26 cellular contexts compared by ENCODE assay signal in the genomic region with DNA sequence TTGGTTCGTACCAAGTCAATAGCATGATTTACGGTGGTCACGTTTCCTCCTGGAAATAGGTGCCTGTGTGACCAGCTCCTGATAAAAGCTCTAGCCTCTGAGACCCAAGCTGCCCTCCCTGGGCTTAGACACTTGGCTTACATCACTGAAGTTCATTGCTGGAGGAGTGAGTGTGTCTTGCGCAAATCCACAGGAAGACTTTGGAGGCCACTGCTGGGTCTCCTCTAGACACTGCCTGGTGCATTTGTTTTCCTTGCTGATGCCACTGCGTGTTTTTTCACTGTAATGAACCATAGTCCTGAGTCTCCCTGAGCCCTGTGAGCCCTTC.
"Had no signal": no experiment of that assay in that cellular context is flagged by ENCODE, and none has a peak within 500 bp of the region (broad histone marks: within the 10 kb centered on the region; RNA-seq: fewer than 3 reads in every experiment).

No MANE protein-coding gene starts in this region.

- H3K36me3 Mint-ChIP-seq: activated CD8-positive, alpha-beta memory T cell treated with anti-CD3 and anti-CD28 coated beads, Interleukin-2, amount 10 ng/mL, durations not matched to agents 7 days and 5 days; activated naive CD8-positive, alpha-beta T cell had no signal

- H3K27ac ChIP-seq: brain microvascular endothelial cell had no signal

- DNase-seq: activated B cell treated with CpG ODN at 0.5 μM for 24 hours; activated CD4-positive, alpha-beta T cell treated with anti-CD3 and anti-CD28 coated beads for 1 hour; activated CD4-positive, alpha-beta T cell treated with anti-CD3 and anti-CD28 coated beads, Interleukin-2, amount 10 ng/mL, durations not matched to agents 24 days and 14 days; activated CD4-positive, alpha-beta T cell treated with anti-CD3 and anti-CD28 coated beads, Interleukin-2, amount 50 U/mL, for 48 hours; activated CD8-positive, alpha-beta memory T cell treated with anti-CD3 and anti-CD28 coated beads, Interleukin-2, amount 10 ng/mL, durations not matched to agents 7 days and 5 days; activated effector memory CD4-positive, alpha-beta T cell treated with Interleukin-2 at 50 U/mL for 16 hours; activated naive CD4-positive, alpha-beta T cell treated with anti-CD3 and anti-CD28 coated beads for 36 hours; activated T-cell treated with anti-CD3 and anti-CD28 coated beads, Interleukin-2, amount 50 U/mL, for 24 hours; brain microvascular endothelial cell; Kasumi-1; KBM-7; NCI-H1048; NCI-H146; NCI-H187 treated with DMSO at 0.1 percent for 48 hours; NCI-H2081 treated with DMSO at 0.1 percent for 48 hours; NCI-H2171; NCI-H226; NCI-H526; NCI-H82; PC-3; SHP77 had no signal

- FAIRE-seq: RCC 7860 had no signal

- H3K27ac Mint-ChIP-seq: activated B cell treated with CpG ODN at 0.5 μM for 24 hours; activated CD4-positive, alpha-beta T cell treated with anti-CD3 and anti-CD28 coated beads, Interleukin-2, amount 10 ng/mL, durations not matched to agents 24 days and 14 days; activated CD8-positive, alpha-beta memory T cell treated with anti-CD3 and anti-CD28 coated beads, Interleukin-2, amount 10 ng/mL, durations not matched to agents 7 days and 5 days; activated naive CD4-positive, alpha-beta T cell treated with anti-CD3 and anti-CD28 coated beads for 36 hours; activated naive CD8-positive, alpha-beta T cell; activated T-cell treated with anti-CD3 and anti-CD28 coated beads, Interleukin-2, amount 50 U/mL, for 24 hours; activated T-helper 1 cell treated with anti-CD3 and anti-CD28 coated beads, Interleukin-12 subunit alpha, Interleukin-12 subunit beta, Interleukin-2, Interleukin-4 antibody, amounts not matched to agents 30 ng/mL and 10 ng/mL and 1 ng/mL, durations not matched to agents 14 hours and 24 hours and 36 hours; T-helper 1 cell treated with Interleukin-12 subunit alpha and Interleukin-12 subunit beta and Interleukin-4 antibody, amounts not matched to agents 30 μg/mL and 1 μg/mL, for 36 hours had no signal

- ATAC-seq: activated CD8-positive, alpha-beta memory T cell treated with anti-CD3 and anti-CD28 coated beads, Interleukin-2, amount 10 ng/mL, durations not matched to agents 7 days and 5 days; PC-3 had no signal

- H3K36me3 ChIP-seq: brain microvascular endothelial cell, cardiac muscle cell had no signal

- H3K27me3 ChIP-seq: brain microvascular endothelial cell, cardiac muscle cell had no signal

- H3K4me3 Mint-ChIP-seq: activated B cell treated with CpG ODN at 0.5 μM for 24 hours; activated CD4-positive, alpha-beta T cell treated with anti-CD3 and anti-CD28 coated beads, Interleukin-2, amount 10 ng/mL, durations not matched to agents 24 days and 14 days; activated CD8-positive, alpha-beta memory T cell treated with anti-CD3 and anti-CD28 coated beads, Interleukin-2, amount 10 ng/mL, durations not matched to agents 7 days and 5 days; activated naive CD4-positive, alpha-beta T cell treated with anti-CD3 and anti-CD28 coated beads for 36 hours; activated naive CD8-positive, alpha-beta T cell; activated T-cell treated with anti-CD3 and anti-CD28 coated beads, Interleukin-2, amount 50 U/mL, for 24 hours; activated T-helper 1 cell treated with anti-CD3 and anti-CD28 coated beads, Interleukin-12 subunit alpha, Interleukin-12 subunit beta, Interleukin-2, Interleukin-4 antibody, amounts not matched to agents 30 ng/mL and 10 ng/mL and 1 ng/mL, durations not matched to agents 14 hours and 24 hours and 36 hours; T-helper 1 cell treated with Interleukin-12 subunit alpha and Interleukin-12 subunit beta and Interleukin-4 antibody, amounts not matched to agents 30 μg/mL and 1 μg/mL, for 36 hours had no signal

- H3K4me3 ChIP-seq: cardiac muscle cell had no signal

- H3K4me1 Mint-ChIP-seq: activated B cell treated with CpG ODN at 0.5 μM for 24 hours; activated CD4-positive, alpha-beta T cell treated with anti-CD3 and anti-CD28 coated beads, Interleukin-2, amount 10 ng/mL, durations not matched to agents 24 days and 14 days; activated CD8-positive, alpha-beta memory T cell treated with anti-CD3 and anti-CD28 coated beads, Interleukin-2, amount 10 ng/mL, durations not matched to agents 7 days and 5 days had no signal

- H3K9me3 Mint-ChIP-seq: activated B cell treated with CpG ODN at 0.5 μM for 24 hours had no signal

- H3K27me3 Mint-ChIP-seq: activated B cell treated with CpG ODN at 0.5 μM for 24 hours; activated CD4-positive, alpha-beta T cell treated with anti-CD3 and anti-CD28 coated beads, Interleukin-2, amount 10 ng/mL, durations not matched to agents 24 days and 14 days; activated CD8-positive, alpha-beta memory T cell treated with anti-CD3 and anti-CD28 coated beads, Interleukin-2, amount 10 ng/mL, durations not matched to agents 7 days and 5 days; activated T-cell treated with anti-CD3 and anti-CD28 coated beads, Interleukin-2, amount 50 U/mL, for 24 hours had no signal
